In genomic region chr5:164076571-164076970, GRCh38 we compare ENCODE assay signal across 24 cellular contexts.
A peak's percentile ranks its signal among the peaks of the same experiment; 100 is the strongest.
DNase-seq lines count a peak whose midpoint lies in the region; ATAC-seq and TF ChIP-seq lines count a peak whose summit lies in the region.
"Had no signal": no experiment of that assay in that cellular context is flagged by ENCODE, and none has a peak within 500 bp of the region (broad histone marks: within the 10 kb centered on the region; RNA-seq: fewer than 3 reads in every experiment).

No MANE protein-coding gene starts in this region.

- no peak overlapping the region for H4K91ac ChIP-seq in IMR-90 (ENCODE audit: insufficient read depth, low read depth, low read length)
- H4K91ac ChIP-seq in mesenchymal stem cell (ENCODE audit: low read length), result peak overlapping the region; percentile 35

- POLR2A ChIA-PET in IMR-90 (lab: Charles Lee; ENCODE audit: unreplicated experiment), result no interaction called here

- no peaks in the 10 kb centered on the region for H3K79me2 ChIP-seq in neural progenitor cell (ENCODE audit: low read depth)

- H2BK5ac ChIP-seq in IMR-90 (ENCODE audit: low read depth, low read length, poor library complexity, severe bottlenecking), result no peak overlapping the region
- no peak overlapping the region for H2BK5ac ChIP-seq in mesenchymal stem cell (ENCODE audit: low read depth, low read length, poor library complexity, severe bottlenecking)

- TF ChIP-seq RAD21 in IMR-90 (IDR thresholded peaks at IDR 0.05; ENCODE audit: low read length), result no peak

- DNase-seq in left cardiac atrium (peak; percentile 29), cardiac septum (ENCODE audit: low spot score) (no peak), IMR-90 (no peak), mesenchymal stem cell (no peak), neural progenitor cell (ENCODE audit: low spot score) (no peak), breast epithelium (ENCODE audit: low spot score in 2 of 2) (no peak)
- DNase-seq: 8988T; ACHN; AML-193; BE2C; CD4-positive, alpha-beta T cell; CD8-positive, alpha-beta memory T cell; DMS 273 treated with DMSO at 0.1 percent for 48 hours; DMS53; DMS79 treated with DMSO at 0.1 percent for 48 hours; GF-D8; GM23248; HFFc6 had no signal

- no peaks in the 10 kb centered on the region for H3K4me1 ChIP-seq in IMR-90 (ENCODE audit: control insufficient read depth, insufficient read depth, low read length)
- no peaks in the 10 kb centered on the region for H3K4me1 ChIP-seq in mesenchymal stem cell (ENCODE audit: control insufficient read depth, insufficient read depth, low read depth, low read length)
- no peaks in the 10 kb centered on the region for H3K4me1 ChIP-seq in neural progenitor cell
- H3K4me1 ChIP-seq in breast epithelium, result no peaks in the 10 kb centered on the region
- H3K4me1 ChIP-seq: A549; BE2C; BLaER1 treated with 17β-estradiol and CSF1 and Interleukin-3, amounts not matched to agents 10 nM and 100 nM; HAP-1 had no signal

- H2BK20ac ChIP-seq in IMR-90 (ENCODE audit: low read depth, low read length), result no peak overlapping the region

- H3K27ac ChIP-seq in IMR-90 (ENCODE audit: insufficient read depth, low read length) (no peak overlapping the region), mesenchymal stem cell (ENCODE audit: low read length, poor library complexity, severe bottlenecking) (no peak overlapping the region), neural progenitor cell (no peak overlapping the region), breast epithelium (no peak overlapping the region)
- H3K27ac ChIP-seq: A549; BLaER1 treated with 17β-estradiol and CSF1 and Interleukin-3, amounts not matched to agents 10 nM and 100 nM; GM23248 had no signal

- no peaks in the 10 kb centered on the region for H3K9me3 Mint-ChIP-seq in neural progenitor cell
- H3K9me3 Mint-ChIP-seq: HFFc6 had no signal

- H3K9ac ChIP-seq in IMR-90 (ENCODE audit: low read depth, low read length), result no peak overlapping the region
- H3K9ac ChIP-seq in mesenchymal stem cell (ENCODE audit: low read length), result no peak overlapping the region
- H3K9ac ChIP-seq in neural progenitor cell, result no peak overlapping the region
- H3K9ac ChIP-seq: BLaER1 treated with 17β-estradiol and CSF1 and Interleukin-3, amounts not matched to agents 10 nM and 100 nM; GM23248 had no signal

- H3K23ac ChIP-seq in IMR-90 (ENCODE audit: low read depth, low read length) (no peak overlapping the region), mesenchymal stem cell (ENCODE audit: low read length in 2 of 2) (no peak overlapping the region)

- H4K5ac ChIP-seq in IMR-90 (ENCODE audit: low read depth, low read length), result no peak overlapping the region

- ATAC-seq in left cardiac atrium, result peak; percentile 41 to 70
- no peak for ATAC-seq in IMR-90 (ENCODE audit: low read depth)
- ATAC-seq in GM19023 (IDR thresholded peaks at IDR 0.05; ENCODE audit: unreplicated experiment), result no peak
- ATAC-seq in GM19324 (IDR thresholded peaks at IDR 0.05; ENCODE audit: low FRiP score, unreplicated experiment), result no peak
- ATAC-seq: A549 had no signal

- H3K36me3 ChIP-seq in IMR-90 (ENCODE audit: control insufficient read depth, insufficient read depth, low read length), result no peaks in the 10 kb centered on the region
- H3K36me3 ChIP-seq in mesenchymal stem cell (ENCODE audit: control insufficient read depth in 1 of 2, insufficient read depth in 2 of 2, low read depth in 1 of 2, low read length in 2 of 2), result no peaks in the 10 kb centered on the region
- no peaks in the 10 kb centered on the region for H3K36me3 ChIP-seq in neural progenitor cell
- H3K36me3 ChIP-seq in breast epithelium, result no peaks in the 10 kb centered on the region
- H3K36me3 ChIP-seq: BE2C; BLaER1 treated with 17β-estradiol and CSF1 and Interleukin-3, amounts not matched to agents 10 nM and 100 nM; HAP-1 had no signal

- TF ChIP-seq POLR2A in IMR-90 (IDR thresholded peaks at IDR 0.05; ENCODE audit: low read depth, low read length) (no peak), breast epithelium (IDR thresholded peaks at IDR 0.05) (no peak)

- H4K8ac ChIP-seq in IMR-90 (ENCODE audit: low read depth in 2 of 2, low read length in 2 of 2) (no peak overlapping the region), mesenchymal stem cell (ENCODE audit: low read length) (no peak overlapping the region)

- H3K4ac ChIP-seq in IMR-90 (ENCODE audit: low read depth, low read length), result no peak overlapping the region
- H3K4ac ChIP-seq in mesenchymal stem cell (ENCODE audit: low read depth in 1 of 2, low read length in 2 of 2), result no peak overlapping the region

- no peaks in the 10 kb centered on the region for H3K27me3 ChIP-seq in IMR-90 (ENCODE audit: control insufficient read depth, insufficient read depth, low read length)
- H3K27me3 ChIP-seq in mesenchymal stem cell (ENCODE audit: control insufficient read depth in 1 of 2, insufficient read depth in 1 of 2, low read length in 2 of 2), result no peaks in the 10 kb centered on the region
- no peaks in the 10 kb centered on the region for H3K27me3 ChIP-seq in neural progenitor cell
- no peaks in the 10 kb centered on the region for H3K27me3 ChIP-seq in breast epithelium
- H3K27me3 ChIP-seq: BE2C had no signal

- no peak overlapping the region for H2AK5ac ChIP-seq in IMR-90 (ENCODE audit: low read depth, low read length)
- no peak overlapping the region for H2AK5ac ChIP-seq in mesenchymal stem cell (ENCODE audit: low read length, severe bottlenecking)

- H3K4me2 ChIP-seq in IMR-90 (ENCODE audit: low read depth, low read length), result no peak overlapping the region
- H3K4me2 ChIP-seq in mesenchymal stem cell (ENCODE audit: low read length, poor library complexity, severe bottlenecking), result no peak overlapping the region
- H3K4me2 ChIP-seq in neural progenitor cell, result no peak overlapping the region
- H3K4me2 ChIP-seq: A549; BLaER1 treated with 17β-estradiol and CSF1 and Interleukin-3, amounts not matched to agents 10 nM and 100 nM had no signal

- H3K14ac ChIP-seq in IMR-90 (replicated peaks; ENCODE audit: low read depth, low read length), result no peak overlapping the region
- no peak overlapping the region for H3K14ac ChIP-seq in mesenchymal stem cell (ENCODE audit: low read length in 2 of 2)

- H3K79me1 ChIP-seq in IMR-90 (ENCODE audit: low read depth in 1 of 2, low read length in 2 of 2) (no peaks in the 10 kb centered on the region), mesenchymal stem cell (replicated peaks; ENCODE audit: low read length, poor library complexity, severe bottlenecking) (no peaks in the 10 kb centered on the region)

- no peaks in the 10 kb centered on the region for H3K4me1 Mint-ChIP-seq in neural progenitor cell
- H3K4me1 Mint-ChIP-seq: CD14-positive monocyte; CD8-positive, alpha-beta memory T cell had no signal

- TF ChIP-seq CTCF in IMR-90 (conservative IDR thresholded peaks at IDR 0.05; ENCODE audit: low read depth, low read length) (no peak), neural progenitor cell (IDR thresholded peaks at IDR 0.05) (no peak), breast epithelium (IDR thresholded peaks at IDR 0.05) (no peak)

- WGBS in IMR-90 (ENCODE audit: extremely low coverage in 2 of 2, insufficient read length in 1 of 2), 2 experiments, result no CpG with 5 or more reads among the region's 3 CpGs
- 69% methylated on average over 2 of the region's 3 CpGs for WGBS in mesenchymal stem cell

- H2BK120ac ChIP-seq in IMR-90 (ENCODE audit: low read depth, low read length) (no peak overlapping the region), mesenchymal stem cell (ENCODE audit: low read depth, low read length) (no peak overlapping the region)

- H3K4me3 Mint-ChIP-seq in neural progenitor cell, result no peak overlapping the region
- H3K4me3 Mint-ChIP-seq: CD14-positive monocyte; CD4-positive, alpha-beta T cell; CD8-positive, alpha-beta memory T cell; HFFc6 had no signal

- BruUV-seq in IMR-90 (replicated peaks; lab: Mats Ljungman, UMichigan), result no TSS peak

- H3K27ac Mint-ChIP-seq in neural progenitor cell, result no peak overlapping the region
- H3K27ac Mint-ChIP-seq: CD14-positive monocyte; CD4-positive, alpha-beta T cell; CD8-positive, alpha-beta memory T cell; HFFc6 had no signal

- no peaks in the 10 kb centered on the region; the same call in 1 of the 2 replicates for H3K9me1 ChIP-seq in IMR-90 (ENCODE audit: insufficient read depth, low read length)

- intact Hi-C loops in left cardiac atrium (cut with DNase I), result no loop called here
- intact Hi-C loops in cardiac septum (cut with DNase I), result no loop called here
- intact Hi-C loops in IMR-90 (cut with micrococcal nuclease), result no loop called here
- intact Hi-C loops in breast epithelium (cut with DNase I; ENCODE audit: low total_unique reads), result no loop called here

- in situ Hi-C loops in IMR-90 (cut with MboI; ENCODE audit: low sequenced_read_pairs), result no loop called here

- CTCF ChIA-PET in IMR-90 (lab: Yijun Ruan, JAX), result interaction anchor here (0.7 kb wide), 1 partner anchor 1324 kb away, joined by 3 read pairs; no protein-coding TSS in a partner anchor

- H3F3A ChIP-seq in neural progenitor cell (ENCODE audit: low read depth), result no peaks in the 10 kb centered on the region

- H3K56ac ChIP-seq in IMR-90 (ENCODE audit: extremely low read depth, insufficient read depth, low read length), result no peak overlapping the region

- H2BK15ac ChIP-seq in IMR-90 (ENCODE audit: low read depth, low read length) (no peak overlapping the region), mesenchymal stem cell (ENCODE audit: low read depth, poor library complexity, severe bottlenecking) (no peak overlapping the region)

- H3K4me3 ChIP-seq in IMR-90 (ENCODE audit: insufficient read depth, low read depth, low read length) (no peak overlapping the region), mesenchymal stem cell (ENCODE audit: insufficient read depth in 1 of 2, low read depth in 1 of 2, low read length in 2 of 2) (no peak overlapping the region), neural progenitor cell (no peak overlapping the region), breast epithelium (no peak overlapping the region)
- H3K4me3 ChIP-seq: A549; BLaER1 treated with 17β-estradiol and CSF1 and Interleukin-3, amounts not matched to agents 10 nM and 100 nM; GM23248; HAP-1 had no signal

- no peaks in the 10 kb centered on the region for H3K9me3 ChIP-seq in IMR-90 (ENCODE audit: control insufficient read depth, insufficient read depth, low read length)
- H3K9me3 ChIP-seq in mesenchymal stem cell (ENCODE audit: control insufficient read depth, low read length), result no peaks in the 10 kb centered on the region
- no peaks in the 10 kb centered on the region for H3K9me3 ChIP-seq in neural progenitor cell (ENCODE audit: low read depth)
- H3K9me3 ChIP-seq in breast epithelium, result no peaks in the 10 kb centered on the region
- H3K9me3 ChIP-seq: A549; BE2C; BLaER1 treated with 17β-estradiol and CSF1 and Interleukin-3, amounts not matched to agents 10 nM and 100 nM; HAP-1 had no signal

- no peaks in the 10 kb centered on the region for H3K27me3 Mint-ChIP-seq in neural progenitor cell (ENCODE audit: insufficient read depth, low read depth)
- H3K27me3 Mint-ChIP-seq: CD4-positive, alpha-beta T cell; CD8-positive, alpha-beta memory T cell had no signal

- H3K36me3 Mint-ChIP-seq in neural progenitor cell, result no peaks in the 10 kb centered on the region
- H3K36me3 Mint-ChIP-seq: CD14-positive monocyte; CD8-positive, alpha-beta memory T cell had no signal

- H4K20me1 ChIP-seq in IMR-90 (ENCODE audit: insufficient read depth, low read length) (no peaks in the 10 kb centered on the region), neural progenitor cell (ENCODE audit: low read depth) (no peaks in the 10 kb centered on the region)
- H4K20me1 ChIP-seq: BLaER1 treated with 17β-estradiol and CSF1 and Interleukin-3, amounts not matched to agents 10 nM and 100 nM had no signal

- no peak overlapping the region for H3K18ac ChIP-seq in IMR-90 (ENCODE audit: low read depth, low read length)
- H3K18ac ChIP-seq in mesenchymal stem cell (ENCODE audit: low read depth in 1 of 2, low read length in 2 of 2), result no peak overlapping the region

- H2BK12ac ChIP-seq in mesenchymal stem cell (ENCODE audit: low read length in 2 of 2), result no peak overlapping the region

- H2AFZ ChIP-seq in IMR-90 (replicated peaks; ENCODE audit: low read length, poor library complexity) (peak overlapping the region; percentile 73), mesenchymal stem cell (ENCODE audit: low read depth, low read length) (no peak overlapping the region), neural progenitor cell (replicated peaks) (peak overlapping the region; percentile 26)
- H2AFZ ChIP-seq: GM23248 had no signal

- dilution Hi-C loops in IMR-90 (cut with HindIII; ENCODE audit: low sequenced_read_pairs, unreplicated experiment), result no loop called here

- H2AK9ac ChIP-seq in IMR-90 (replicated peaks; ENCODE audit: low read depth, low read length, poor library complexity), result no peak overlapping the region

Comparison
In these comparisons a context has a peak if more than half of its experiments do, and no peak if none do; other contexts are left out.
1. ATAC-seq: peak in left cardiac atrium (2 of 2); none in IMR-90 (single experiment), GM19023 (single experiment) and GM19324 (single experiment).